Comparison of ENCODE assay signal across 13 cellular contexts in the genomic region with DNA sequence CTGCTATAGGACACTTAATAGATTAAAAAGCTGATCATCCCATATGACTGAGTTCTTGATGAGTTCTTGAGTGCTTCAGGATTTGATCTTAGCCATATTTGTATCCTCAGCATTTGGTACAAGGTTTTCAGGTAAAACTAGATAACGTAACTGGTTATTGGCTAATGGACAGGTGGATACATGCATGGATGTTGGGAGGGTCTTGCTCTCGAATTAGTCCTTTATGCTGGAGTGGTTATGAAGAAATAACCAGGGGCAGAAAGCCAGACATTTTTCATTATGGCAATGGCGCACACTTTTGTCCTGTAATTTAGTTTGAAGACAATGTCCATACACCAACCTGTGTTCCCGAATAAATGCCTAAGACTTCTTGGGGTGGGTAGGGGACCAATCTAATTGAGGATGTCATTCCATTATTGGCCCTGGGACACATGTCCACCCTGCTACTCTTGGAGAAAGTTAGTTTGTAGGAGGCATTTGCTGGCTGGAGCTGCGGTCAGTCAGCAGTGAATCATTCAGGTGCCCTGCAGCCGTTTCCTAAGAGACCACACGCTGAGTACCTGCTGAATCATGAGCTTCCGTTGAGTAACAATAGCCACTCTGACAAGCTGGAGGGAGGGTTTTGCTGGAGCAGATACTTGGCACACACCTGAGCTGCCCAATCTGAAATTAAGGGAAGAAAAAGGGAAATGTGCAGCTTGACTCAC.
DNase-seq lines count a peak whose midpoint lies in the region; ATAC-seq, FAIRE-seq and TF ChIP-seq lines count a peak whose summit lies in the region.
"Had no signal": no experiment of that assay in that cellular context is flagged by ENCODE, and none has a peak within 500 bp of the region (broad histone marks: within the 10 kb centered on the region; RNA-seq: fewer than 3 reads in every experiment).

No MANE protein-coding gene starts in this region.

- no peaks in the 10 kb centered on the region for H3K9me3 ChIP-seq in kidney (ENCODE audit: control insufficient read depth in 1 of 2, low read length in 2 of 2)
- H3K9me3 ChIP-seq: BLaER1 had no signal

- TF ChIP-seq CTCF in WTC11 (IDR thresholded peaks at IDR 0.05), result no peak
- TF ChIP-seq CTCF in kidney (IDR thresholded peaks at IDR 0.05; ENCODE audit: borderline replicate concordance, extremely low read depth, insufficient read depth), result no peak
- no peak for TF ChIP-seq CTCF in D721Med (IDR thresholded peaks at IDR 0.05; ENCODE audit: insufficient read depth, missing control alignments)

- no peak overlapping the region for H3K4me3 ChIP-seq in kidney (ENCODE audit: low read length in 2 of 2)
- H3K4me3 ChIP-seq: BLaER1 had no signal

- H3K27ac Mint-ChIP-seq in WTC11, result no peak overlapping the region
- H3K27ac Mint-ChIP-seq: activated T-helper 17 cell treated with anti-CD3 and anti-CD28 coated beads, Interleukin-2, amount 50 U/mL, for 72 hours had no signal

- DNase-seq in DMS53 (lab: John Stamatoyannopoulos, UW), result peak; percentile 94
- DNase-seq in NCI-H2081 treated with DMSO at 0.1 percent for 48 hours (lab: John Stamatoyannopoulos, UW), result peak; percentile 62
- peak; percentile 52 for DNase-seq in WTC11 (ENCODE audit: low spot score)
- peak; percentile 77 for DNase-seq in kidney
- DNase-seq in CD1c-positive myeloid dendritic cell (ENCODE audit: extremely low spot score), result no peak
- no peak for DNase-seq in NCI-H1694 (lab: John Stamatoyannopoulos, UW)
- DNase-seq in NOMO-1 (lab: John Stamatoyannopoulos, UW; ENCODE audit: unreplicated experiment in 2 of 2), result no peak
- no peak for DNase-seq in D721Med (ENCODE audit: insufficient read length, low spot score)
- DNase-seq: hippocampal formation, WERI-Rb-1 had no signal

- no peaks in the 10 kb centered on the region for H3K4me1 ChIP-seq in kidney (ENCODE audit: control insufficient read depth in 1 of 2, insufficient read depth in 1 of 2, low read depth in 1 of 2, low read length in 2 of 2)

- H3K4me1 Mint-ChIP-seq in WTC11, result peaks cover 44% of the 10 kb centered on the region
- H3K4me1 Mint-ChIP-seq: activated T-helper 17 cell treated with anti-CD3 and anti-CD28 coated beads, Interleukin-2, amount 50 U/mL, for 72 hours; neural crest cell had no signal

- intact Hi-C loops in kidney (cut with DNase I), result no loop called here

- H3K27ac ChIP-seq in kidney (ENCODE audit: low read depth in 2 of 2, low read length in 2 of 2), result no peak overlapping the region
- H3K27ac ChIP-seq: BLaER1, WERI-Rb-1 had no signal

- POLR2A ChIA-PET in WTC11 (lab: Charles Lee), result no interaction called here

- CTCF ChIA-PET in WTC11 (lab: Charles Lee), result interaction anchor here (0.5 to 2.3 kb wide), 6 partner anchors 13 to 197 kb away, joined by 3 to 15 read pairs (median 3); no protein-coding TSS in a partner anchor

- H3K9me3 Mint-ChIP-seq in WTC11, result no peaks in the 10 kb centered on the region
- H3K9me3 Mint-ChIP-seq: activated T-helper 17 cell treated with anti-CD3 and anti-CD28 coated beads, Interleukin-2, amount 50 U/mL, for 72 hours; neural crest cell had no signal

- no peaks in the 10 kb centered on the region for H3K36me3 ChIP-seq in kidney (ENCODE audit: control insufficient read depth in 1 of 2, insufficient read depth in 2 of 2, low read length in 2 of 2)
- H3K36me3 ChIP-seq: BLaER1, WERI-Rb-1 had no signal

- H3K4me3 Mint-ChIP-seq in WTC11, result no peak overlapping the region
- H3K4me3 Mint-ChIP-seq: activated T-helper 17 cell treated with anti-CD3 and anti-CD28 coated beads, Interleukin-2, amount 50 U/mL, for 72 hours; neural crest cell had no signal

- no peak for FAIRE-seq in kidney (lab: Jason Lieb, UNC)
- FAIRE-seq in D721Med (lab: Jason Lieb, UNC), result no peak

- peak; percentile 90 for ATAC-seq in WTC11
- ATAC-seq: activated T-helper 17 cell treated with anti-CD3 and anti-CD28 coated beads, Interleukin-2, amount 50 U/mL, for 72 hours had no signal

- no peak overlapping the region for H3K9ac ChIP-seq in kidney (ENCODE audit: low read length in 2 of 2)
- H3K9ac ChIP-seq: BLaER1 had no signal

- no peaks in the 10 kb centered on the region for H3K36me3 Mint-ChIP-seq in WTC11

- peaks cover 14% of the 10 kb centered on the region for H3K27me3 Mint-ChIP-seq in WTC11 (ENCODE audit: low read depth)
- H3K27me3 Mint-ChIP-seq: activated T-helper 17 cell treated with anti-CD3 and anti-CD28 coated beads, Interleukin-2, amount 50 U/mL, for 72 hours had no signal

TF ChIP-seq in WTC11, 78 proteins besides CTCF, POLR2A, EP300 and RAD21:
- TF ChIP-seq NFE2L1 (CRISPR knock-in tag; IDR thresholded peaks at IDR 0.05), result peak; percentile 23; the same call in 1 of the 2 replicates
- TF ChIP-seq, protein P1, sequence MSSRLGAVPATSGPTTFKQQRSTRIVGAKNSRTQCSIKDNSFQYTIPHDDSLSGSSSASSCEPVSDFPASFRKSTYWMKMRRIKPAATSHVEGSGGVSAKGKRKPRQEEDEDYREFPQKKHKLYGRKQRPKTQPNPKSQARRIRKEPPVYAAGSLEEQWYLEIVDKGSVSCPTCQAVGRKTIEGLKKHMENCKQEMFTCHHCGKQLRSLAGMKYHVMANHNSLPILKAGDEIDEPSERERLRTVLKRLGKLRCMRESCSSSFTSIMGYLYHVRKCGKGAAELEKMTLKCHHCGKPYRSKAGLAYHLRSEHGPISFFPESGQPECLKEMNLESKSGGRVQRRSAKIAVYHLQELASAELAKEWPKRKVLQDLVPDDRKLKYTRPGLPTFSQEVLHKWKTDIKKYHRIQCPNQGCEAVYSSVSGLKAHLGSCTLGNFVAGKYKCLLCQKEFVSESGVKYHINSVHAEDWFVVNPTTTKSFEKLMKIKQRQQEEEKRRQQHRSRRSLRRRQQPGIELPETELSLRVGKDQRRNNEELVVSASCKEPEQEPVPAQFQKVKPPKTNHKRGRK (CRISPR knock-in tag; IDR thresholded peaks at IDR 0.05; ENCODE audit: borderline replicate concordance), result no peak

Comparison
In these comparisons a context has a peak if more than half of its experiments do, and no peak if none do; other contexts are left out.
1. DNase-seq: peak in DMS53 (single experiment), NCI-H2081 treated with DMSO at 0.1 percent for 48 hours (single experiment), WTC11 (single experiment) and kidney (single experiment); none in CD1c-positive myeloid dendritic cell (single experiment), NCI-H1694 (single experiment), NOMO-1 (0 of 2) and D721Med (single experiment).